In the genomic region with DNA sequence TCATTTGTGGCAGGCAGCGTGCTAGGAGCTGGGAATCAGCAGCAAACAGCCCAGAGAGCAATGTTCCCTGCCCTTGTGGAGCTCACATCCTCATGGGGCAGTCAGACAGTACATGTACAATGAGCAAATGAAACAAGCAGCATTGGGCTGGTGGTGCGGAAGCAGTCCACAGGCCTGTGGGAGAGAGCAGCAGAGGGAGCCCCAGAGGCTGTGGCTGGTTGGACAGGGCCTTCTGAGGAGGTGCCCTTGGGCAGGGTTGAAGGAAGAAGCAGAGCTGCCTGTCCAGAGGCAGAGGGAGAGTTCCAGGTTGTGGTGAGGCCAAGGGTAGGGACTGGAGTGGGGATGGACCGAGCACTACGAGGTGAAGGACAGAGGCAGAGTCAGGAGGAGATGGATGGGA, we compare ENCODE assay signal across 2 cellular contexts.
TF ChIP-seq lines count a peak whose summit lies in the region.

No MANE protein-coding gene starts in this region.

TF ChIP-seq in K562, 482 proteins besides CTCF, POLR2A, EP300 and RAD21:
- no peak for TF ChIP-seq ZNF431 (CRISPR knock-in tag; IDR thresholded peaks at IDR 0.05)
- no peak for TF ChIP-seq YBX1 (IDR thresholded peaks at IDR 0.05)
- no peak for TF ChIP-seq CEBPG (CRISPR knock-in tag; IDR thresholded peaks at IDR 0.05)
- no peak for TF ChIP-seq CEBPG (tag; conservative IDR thresholded peaks at IDR 0.05 in 1 of 2, IDR thresholded peaks at IDR 0.05 in 1 of 2)
- no peak for TF ChIP-seq NR2C1 (IDR thresholded peaks at IDR 0.05)
- TF ChIP-seq NR2C1 (tag; IDR thresholded peaks at IDR 0.05): no peak
- TF ChIP-seq KDM5B (IDR thresholded peaks at IDR 0.05; ENCODE audit: insufficient replicate concordance, low read depth, low read length): no peak
- TF ChIP-seq NFYB (IDR thresholded peaks at IDR 0.05; ENCODE audit: extremely low read depth, insufficient read length): no peak
- TF ChIP-seq, protein P1, sequence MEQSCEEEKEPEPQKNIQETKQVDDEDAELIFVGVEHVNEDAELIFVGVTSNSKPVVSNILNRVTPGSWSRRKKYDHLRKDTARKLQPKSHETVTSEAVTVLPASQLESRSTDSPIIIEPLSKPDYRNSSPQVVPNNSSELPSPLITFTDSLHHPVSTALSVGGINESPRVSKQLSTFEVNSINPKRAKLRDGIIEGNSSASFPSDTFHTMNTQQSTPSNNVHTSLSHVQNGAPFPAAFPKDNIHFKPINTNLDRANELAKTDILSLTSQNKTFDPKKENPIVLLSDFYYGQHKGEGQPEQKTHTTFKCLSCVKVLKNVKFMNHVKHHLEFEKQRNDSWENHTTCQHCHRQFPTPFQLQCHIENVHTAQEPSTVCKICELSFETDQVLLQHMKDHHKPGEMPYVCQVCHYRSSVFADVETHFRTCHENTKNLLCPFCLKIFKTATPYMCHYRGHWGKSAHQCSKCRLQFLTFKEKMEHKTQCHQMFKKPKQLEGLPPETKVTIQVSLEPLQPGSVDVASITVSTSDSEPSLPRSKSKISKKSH (CRISPR knock-in tag; IDR thresholded peaks at IDR 0.05): no peak
- no peak for TF ChIP-seq KLF16 (IDR thresholded peaks at IDR 0.05)
- TF ChIP-seq ZNF707 (CRISPR knock-in tag; conservative IDR thresholded peaks at IDR 0.05): no peak
- TF ChIP-seq ZNF778 (CRISPR knock-in tag; IDR thresholded peaks at IDR 0.05): no peak
- TF ChIP-seq, protein P2, sequence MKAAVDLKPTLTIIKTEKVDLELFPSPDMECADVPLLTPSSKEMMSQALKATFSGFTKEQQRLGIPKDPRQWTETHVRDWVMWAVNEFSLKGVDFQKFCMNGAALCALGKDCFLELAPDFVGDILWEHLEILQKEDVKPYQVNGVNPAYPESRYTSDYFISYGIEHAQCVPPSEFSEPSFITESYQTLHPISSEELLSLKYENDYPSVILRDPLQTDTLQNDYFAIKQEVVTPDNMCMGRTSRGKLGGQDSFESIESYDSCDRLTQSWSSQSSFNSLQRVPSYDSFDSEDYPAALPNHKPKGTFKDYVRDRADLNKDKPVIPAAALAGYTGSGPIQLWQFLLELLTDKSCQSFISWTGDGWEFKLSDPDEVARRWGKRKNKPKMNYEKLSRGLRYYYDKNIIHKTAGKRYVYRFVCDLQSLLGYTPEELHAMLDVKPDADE (conservative IDR thresholded peaks at IDR 0.05; ENCODE audit: control insufficient read depth, low read depth, low read length): no peak
- TF ChIP-seq, protein P3, sequence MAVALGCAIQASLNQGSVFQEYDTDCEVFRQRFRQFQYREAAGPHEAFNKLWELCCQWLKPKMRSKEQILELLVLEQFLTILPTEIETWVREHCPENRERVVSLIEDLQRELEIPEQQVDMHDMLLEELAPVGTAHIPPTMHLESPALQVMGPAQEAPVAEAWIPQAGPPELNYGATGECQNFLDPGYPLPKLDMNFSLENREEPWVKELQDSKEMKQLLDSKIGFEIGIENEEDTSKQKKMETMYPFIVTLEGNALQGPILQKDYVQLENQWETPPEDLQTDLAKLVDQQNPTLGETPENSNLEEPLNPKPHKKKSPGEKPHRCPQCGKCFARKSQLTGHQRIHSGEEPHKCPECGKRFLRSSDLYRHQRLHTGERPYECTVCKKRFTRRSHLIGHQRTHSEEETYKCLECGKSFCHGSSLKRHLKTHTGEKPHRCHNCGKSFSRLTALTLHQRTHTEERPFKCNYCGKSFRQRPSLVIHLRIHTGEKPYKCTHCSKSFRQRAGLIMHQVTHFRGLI (CRISPR knock-in tag; IDR thresholded peaks at IDR 0.05): no peak

TF ChIP-seq in HepG2, 621 proteins besides CTCF, POLR2A, EP300 and RAD21:
- no peak for TF ChIP-seq SPEN (CRISPR knock-in tag; IDR thresholded peaks at IDR 0.05; ENCODE audit: low read depth)
- no peak for TF ChIP-seq ZNF850 (CRISPR knock-in tag; conservative IDR thresholded peaks at IDR 0.05)
- no peak for TF ChIP-seq KLF11 (CRISPR knock-in tag; IDR thresholded peaks at IDR 0.05)
- no peak for TF ChIP-seq FOXA1 (IDR thresholded peaks at IDR 0.05)
- no peak for TF ChIP-seq FOXA1 (CRISPR knock-in tag; IDR thresholded peaks at IDR 0.05)
- no peak for TF ChIP-seq SRSF9 (IDR thresholded peaks at IDR 0.05; ENCODE audit: borderline replicate concordance, insufficient read depth, low read depth, low read length, poor library complexity, severe bottlenecking)
- no peak for TF ChIP-seq NFKBIZ (CRISPR knock-in tag; IDR thresholded peaks at IDR 0.05)
- TF ChIP-seq CENPT (CRISPR knock-in tag; IDR thresholded peaks at IDR 0.05; ENCODE audit: low read depth): no peak
- TF ChIP-seq MAFK (conservative IDR thresholded peaks at IDR 0.05 in 1 of 2, IDR thresholded peaks at IDR 0.05 in 1 of 2; ENCODE audit: low read length in 2 of 2): no peak
- no peak for TF ChIP-seq ZNF569 (CRISPR knock-in tag; IDR thresholded peaks at IDR 0.05; ENCODE audit: borderline replicate concordance)
- TF ChIP-seq CBFB (CRISPR knock-in tag; IDR thresholded peaks at IDR 0.05): no peak
- TF ChIP-seq DZIP1 (CRISPR knock-in tag; IDR thresholded peaks at IDR 0.05): no peak
- TF ChIP-seq, protein P4, sequence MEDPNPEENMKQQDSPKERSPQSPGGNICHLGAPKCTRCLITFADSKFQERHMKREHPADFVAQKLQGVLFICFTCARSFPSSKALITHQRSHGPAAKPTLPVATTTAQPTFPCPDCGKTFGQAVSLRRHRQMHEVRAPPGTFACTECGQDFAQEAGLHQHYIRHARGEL (CRISPR knock-in tag; IDR thresholded peaks at IDR 0.05): no peak
TF ChIP-seq in HepG2: peak in this region for 0.
